In the genomic region with DNA sequence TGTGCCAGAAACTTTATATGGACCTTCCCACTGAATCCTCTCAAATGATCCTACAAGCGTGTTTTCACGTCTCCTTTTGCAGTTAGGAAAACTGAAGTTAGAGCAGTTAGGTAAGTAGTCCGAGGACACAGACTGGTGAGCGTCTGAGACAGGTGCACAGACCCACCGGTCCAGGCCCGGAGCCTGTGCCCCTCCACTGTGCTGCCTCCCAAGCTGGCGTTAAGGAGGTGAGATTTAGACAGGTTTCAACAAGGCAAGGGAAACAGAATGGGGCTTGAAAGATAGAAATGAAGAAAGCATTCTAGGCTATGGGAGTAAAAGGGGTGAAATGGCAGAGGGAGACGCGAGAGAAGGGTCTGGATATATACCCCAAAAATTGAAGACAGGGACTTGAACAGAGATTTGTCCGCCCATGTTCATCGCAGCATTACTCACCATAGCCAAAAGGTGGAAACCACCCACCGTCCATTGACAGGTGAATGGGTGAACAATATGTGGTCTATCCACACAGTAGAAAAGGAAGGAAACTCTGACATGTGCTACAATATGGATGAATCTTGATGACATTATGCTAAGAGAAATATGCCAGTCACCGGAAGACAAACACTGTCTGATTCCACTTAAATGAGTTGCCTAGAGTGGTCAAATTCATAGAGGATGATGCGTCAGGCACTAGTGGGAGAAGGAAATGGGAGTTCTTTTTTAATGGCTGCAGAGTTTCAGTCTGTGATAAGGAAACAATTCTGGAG, we compare ENCODE assay signal across 12 cellular contexts. TPM values are rescaled to one million over a fixed set of nuclear protein-coding genes. Genes with fewer than 3 reads are reported as not detected.
A peak's percentile ranks its signal among the peaks of the same experiment; 100 is the strongest.
DNase-seq lines count a peak whose midpoint lies in the region; ATAC-seq and TF ChIP-seq lines count a peak whose summit lies in the region.
"Had no signal": no experiment of that assay in that cellular context is flagged by ENCODE, and none has a peak within 500 bp of the region (broad histone marks: within the 10 kb centered on the region; RNA-seq: fewer than 3 reads in every experiment).

No MANE protein-coding gene starts in this region.

- H3K4me3 Mint-ChIP-seq in activated CD8-positive, alpha-beta memory T cell treated with anti-CD3 and anti-CD28 coated beads, Interleukin-2, amount 10 ng/mL, durations not matched to agents 7 days and 5 days: no peak overlapping the region
- no peak overlapping the region for H3K4me3 Mint-ChIP-seq in CD4-positive, alpha-beta T cell

- POLR2A ChIA-PET in CD4-positive, alpha-beta T cell (lab: Charles Lee): no interaction called here

- CTCF ChIA-PET in activated CD8-positive, alpha-beta memory T cell treated with anti-CD3 and anti-CD28 coated beads, Interleukin-2, amount 10 ng/mL, durations not matched to agents 7 days and 5 days (lab: Charles Lee): no interaction called here
- CTCF ChIA-PET in CD4-positive, alpha-beta T cell (lab: Charles Lee): no interaction called here

- no peak for ATAC-seq in activated CD8-positive, alpha-beta memory T cell treated with anti-CD3 and anti-CD28 coated beads, Interleukin-2, amount 10 ng/mL, durations not matched to agents 7 days and 5 days
- no peak for ATAC-seq in CD4-positive, alpha-beta T cell (ENCODE audit: poor library complexity)

- no peak for TF ChIP-seq EP300 in suprapubic skin (IDR thresholded peaks at IDR 0.05)

- no peaks in the 10 kb centered on the region for H3K36me3 ChIP-seq in suprapubic skin
- H3K36me3 ChIP-seq: breast epithelium, lower lobe of right lung had no signal

- H3K27ac ChIP-seq in suprapubic skin: peak overlapping the region; percentile 78
- no peak overlapping the region for H3K27ac ChIP-seq in CD4-positive, alpha-beta T cell (ENCODE audit: low read depth, low read length)
- H3K27ac ChIP-seq: breast epithelium, lower lobe of right lung had no signal

- TF ChIP-seq POLR2A in suprapubic skin (IDR thresholded peaks at IDR 0.05): no peak

- no peaks in the 10 kb centered on the region for H3K9me3 Mint-ChIP-seq in activated CD8-positive, alpha-beta memory T cell treated with anti-CD3 and anti-CD28 coated beads, Interleukin-2, amount 10 ng/mL, durations not matched to agents 7 days and 5 days (ENCODE audit: low read depth)
- H3K9me3 Mint-ChIP-seq in CD4-positive, alpha-beta T cell: no peaks in the 10 kb centered on the region

- H3K27me3 Mint-ChIP-seq in activated CD8-positive, alpha-beta memory T cell treated with anti-CD3 and anti-CD28 coated beads, Interleukin-2, amount 10 ng/mL, durations not matched to agents 7 days and 5 days: peaks cover 36% of the 10 kb centered on the region
- peaks cover 56% of the 10 kb centered on the region for H3K27me3 Mint-ChIP-seq in CD4-positive, alpha-beta T cell

- H3K4me1 Mint-ChIP-seq in activated CD8-positive, alpha-beta memory T cell treated with anti-CD3 and anti-CD28 coated beads, Interleukin-2, amount 10 ng/mL, durations not matched to agents 7 days and 5 days: no peaks in the 10 kb centered on the region
- H3K4me1 Mint-ChIP-seq in CD4-positive, alpha-beta T cell (ENCODE audit: low read depth): no peaks in the 10 kb centered on the region

- H3K4me1 ChIP-seq in suprapubic skin: peaks cover 45% of the 10 kb centered on the region
- H3K4me1 ChIP-seq: breast epithelium, lower lobe of right lung had no signal

- no peak overlapping the region for H3K4me3 ChIP-seq in foreskin fibroblast (ENCODE audit: low read depth in 1 of 2, low read length in 2 of 2)
- H3K4me3 ChIP-seq in suprapubic skin: no peak overlapping the region
- H3K4me3 ChIP-seq: breast epithelium, lower lobe of right lung had no signal

- H3K36me3 Mint-ChIP-seq in activated CD8-positive, alpha-beta memory T cell treated with anti-CD3 and anti-CD28 coated beads, Interleukin-2, amount 10 ng/mL, durations not matched to agents 7 days and 5 days: no peaks in the 10 kb centered on the region
- no peaks in the 10 kb centered on the region for H3K36me3 Mint-ChIP-seq in CD4-positive, alpha-beta T cell (ENCODE audit: low read depth)

- 82% methylated on average over 14 of the region's 14 CpGs for WGBS in suprapubic skin

- H3K27me3 ChIP-seq in suprapubic skin: no peaks in the 10 kb centered on the region
- H3K27me3 ChIP-seq in CD4-positive, alpha-beta T cell (ENCODE audit: control insufficient read depth, insufficient read depth, low read length): peaks cover 3% of the 10 kb centered on the region
- H3K27me3 ChIP-seq: breast epithelium had no signal

- TF ChIP-seq CTCF in foreskin fibroblast (IDR thresholded peaks at IDR 0.05; ENCODE audit: low read depth, low read length) (no peak), suprapubic skin (IDR thresholded peaks at IDR 0.05) (no peak), GM13977 (IDR thresholded peaks at IDR 0.05; ENCODE audit: extremely low read depth, insufficient read depth, missing control alignments) (no peak)
- TF ChIP-seq CTCF in CD4-positive, alpha-beta T cell (IDR thresholded peaks at IDR 0.05): no peak

- no peaks in the 10 kb centered on the region for H3K9me3 ChIP-seq in suprapubic skin
- H3K9me3 ChIP-seq in CD4-positive, alpha-beta T cell (ENCODE audit: control insufficient read depth, low read length): no peaks in the 10 kb centered on the region
- H3K9me3 ChIP-seq: breast epithelium, lower lobe of right lung had no signal

- H3K27ac Mint-ChIP-seq in activated CD8-positive, alpha-beta memory T cell treated with anti-CD3 and anti-CD28 coated beads, Interleukin-2, amount 10 ng/mL, durations not matched to agents 7 days and 5 days: no peak overlapping the region
- no peak overlapping the region for H3K27ac Mint-ChIP-seq in CD4-positive, alpha-beta T cell

- intact Hi-C loops in CD4-positive, alpha-beta T cell (cut with DNase I, micrococcal nuclease): no loop called here

- in situ Hi-C loops in GM13977 (cut with MboI; ENCODE audit: low pct_unique_long_range_greater_than_20kb, low sequenced_read_pairs, unreplicated experiment): no loop called here

- DNase-seq in activated CD8-positive, alpha-beta memory T cell treated with anti-CD3 and anti-CD28 coated beads for 24 hours: peak; percentile 28
- no peak for DNase-seq in activated CD8-positive, alpha-beta memory T cell treated with anti-CD3 and anti-CD28 coated beads, Interleukin-2, amount 50 U/mL, for 4 hours
- DNase-seq in activated CD8-positive, alpha-beta memory T cell treated with anti-CD3 and anti-CD28 coated beads, Interleukin-2, amount 10 ng/mL, durations not matched to agents 7 days and 5 days: peak; percentile 25
- DNase-seq in foreskin fibroblast: peak; percentile 73 to 85
- peak in 1 of 2 donors; percentile 68 for DNase-seq in suprapubic skin (ENCODE audit: low spot score in 2 of 2)
- DNase-seq in GM13977 (ENCODE audit: low spot score): no peak
- DNase-seq in CD4-positive, alpha-beta T cell: no peak
- DNase-seq in NCI-H345 treated with DMSO at 0.1 percent for 48 hours (lab: John Stamatoyannopoulos, UW; ENCODE audit: unreplicated experiment): no peak
- DNase-seq: lower lobe of right lung, right cardiac atrium, T-helper 2 cell had no signal

RNA-seq across cellular contexts. Expression of a gene that starts 15.7 kb away (rescaled TPM):
- total RNA-seq in activated CD8-positive, alpha-beta memory T cell treated with anti-CD3 and anti-CD28 coated beads, Interleukin-2, amount 10 ng/mL, durations not matched to agents 7 days and 5 days: not detected
- 1,000 to 10,000 TPM in 3 of 4 donors, 100 to 1,000 TPM in 1; 888 to 1,187 (median 1,096) TPM for total RNA-seq in suprapubic skin
- not detected for total RNA-seq in CD4-positive, alpha-beta T cell

Comparison
In these comparisons a context has a peak if more than half of its experiments do, and no peak if none do; other contexts are left out.
1. DNase-seq: peak in activated CD8-positive, alpha-beta memory T cell treated with anti-CD3 and anti-CD28 coated beads for 24 hours (single experiment), activated CD8-positive, alpha-beta memory T cell treated with anti-CD3 and anti-CD28 coated beads, Interleukin-2, amount 10 ng/mL, durations not matched to agents 7 days and 5 days (single experiment) and foreskin fibroblast (2 of 2); none in activated CD8-positive, alpha-beta memory T cell treated with anti-CD3 and anti-CD28 coated beads, Interleukin-2, amount 50 U/mL, for 4 hours (single experiment), GM13977 (single experiment), CD4-positive, alpha-beta T cell (0 of 10) and NCI-H345 treated with DMSO at 0.1 percent for 48 hours (single experiment).
2. RNA of a gene that starts 15.7 kb away (total RNA-seq): 888 to 1,187 TPM in suprapubic skin; not detected in activated CD8-positive, alpha-beta memory T cell treated with anti-CD3 and anti-CD28 coated beads, Interleukin-2, amount 10 ng/mL, durations not matched to agents 7 days and 5 days and not detected in CD4-positive, alpha-beta T cell; every median in the first group is over 100 times any median in the second.